In genomic region chr1:27521336-27522147, GRCh38 we compare ENCODE assay signal across 8 cellular contexts. TPM values are rescaled to one million over a fixed set of nuclear protein-coding genes. Genes with fewer than 3 reads are reported as not detected.
DNase-seq lines count a peak whose midpoint lies in the region; ATAC-seq and TF ChIP-seq lines count a peak whose summit lies in the region.

No MANE protein-coding gene starts in this region.

- H3K4me1 ChIP-seq in GM23248 (ENCODE audit: insufficient read depth) (peaks cover 34% of the 10 kb centered on the region), gastroesophageal sphincter (peaks cover 5 to 91% (median 64%) of the 10 kb centered on the region in 3 donors), spleen (peaks cover 46 to 100% (median 83%) of the 10 kb centered on the region in 6 donors)

- H3K27me3 ChIP-seq in GM23248 (replicated peaks; ENCODE audit: insufficient read depth) = no peaks in the 10 kb centered on the region
- H3K27me3 ChIP-seq in gastroesophageal sphincter = no peaks in the 10 kb centered on the region
- peaks cover 0 to 4% (median 0%) of the 10 kb centered on the region in 7 donors for H3K27me3 ChIP-seq in spleen (replicated peaks in 1 of 7)

- H3K27ac ChIP-seq in GM23248 (0 out of 2 replicates have a peak overlapping the region, but pooled peaks have one; percentile 13), gastroesophageal sphincter (peak overlapping the region; percentile 1 to 98 (median 97)), spleen (peak overlapping the region in 7 of 8 donors; percentile 10 to 85 (median 65))

- no peak for TF ChIP-seq CTCF in gastroesophageal sphincter (IDR thresholded peaks at IDR 0.05)
- no peak for TF ChIP-seq CTCF in spleen (IDR thresholded peaks at IDR 0.05 in 8 of 11, conservative IDR thresholded peaks at IDR 0.05 in 3 of 11)
- no peak for TF ChIP-seq CTCF in GM13976 (IDR thresholded peaks at IDR 0.05; ENCODE audit: borderline replicate concordance, control extremely low read depth, extremely low read depth, insufficient read depth, missing control alignments)

- H3K36me3 ChIP-seq in GM23248 (ENCODE audit: low read depth) (no peaks in the 10 kb centered on the region), gastroesophageal sphincter (no peaks in the 10 kb centered on the region), spleen (no peaks in the 10 kb centered on the region)

- peak overlapping the region; percentile 71 for H3K9ac ChIP-seq in GM23248

- peak overlapping the region; percentile 64 for H2AFZ ChIP-seq in GM23248

- no peaks in the 10 kb centered on the region for H4K20me1 ChIP-seq in GM23248 (ENCODE audit: insufficient read depth)

- intact Hi-C loops in spleen (cut with DNase I; ENCODE audit: low total_unique reads) = no loop called here

- ATAC-seq in gastroesophageal sphincter (no peak), SK-N-SH treated with all-trans-retinoic acid at 6 μM for 48 hours (no peak)

- TF ChIP-seq EP300 in gastroesophageal sphincter (IDR thresholded peaks at IDR 0.05) = no peak

- no peaks in the 10 kb centered on the region for H3K9me2 ChIP-seq in GM23248 (ENCODE audit: insufficient read depth)

- peak; percentile 68 for DNase-seq in GM23248
- peak; percentile 49 for DNase-seq in activated T-cell treated with anti-CD3 and anti-CD28 coated beads for 48 hours (ENCODE audit: low read depth)
- DNase-seq in spleen = peak; percentile 81
- DNase-seq in NCI-H128 (lab: John Stamatoyannopoulos, UW; ENCODE audit: unreplicated experiment) = no peak
- no peak for DNase-seq in SW 1271 (lab: John Stamatoyannopoulos, UW)
- DNase-seq in GM13976 (ENCODE audit: low spot score) = no peak

- in situ Hi-C loops in GM23248 (cut with MboI) (no loop called here), GM13976 (cut with MboI; ENCODE audit: low sequenced_read_pairs, unreplicated experiment) (no loop called here)

- no peak overlapping the region for H3K4me2 ChIP-seq in GM23248 (ENCODE audit: unreplicated experiment)

- H3F3A ChIP-seq in GM23248 (ENCODE audit: insufficient read depth) = no peaks in the 10 kb centered on the region; the same call in 1 of the 2 replicates

- TF ChIP-seq POLR2A in gastroesophageal sphincter (IDR thresholded peaks at IDR 0.05) (no peak), spleen (IDR thresholded peaks at IDR 0.05) (no peak)

- no peaks in the 10 kb centered on the region for H3K9me3 ChIP-seq in GM23248 (ENCODE audit: low read depth)
- H3K9me3 ChIP-seq in gastroesophageal sphincter = no peaks in the 10 kb centered on the region
- H3K9me3 ChIP-seq in spleen = no peaks in the 10 kb centered on the region

- no peaks in the 10 kb centered on the region for H3K79me2 ChIP-seq in GM23248 (ENCODE audit: insufficient read depth)

- WGBS in GM23248 (ENCODE audit: low coverage in 1 of 2, low lambda C conversion rate in 2 of 2, missing lambda C conversion rate in 2 of 2), 2 experiments = 26 to 28% methylated on average over 27 to 28 of the region's 28 CpGs
- WGBS in gastroesophageal sphincter (ENCODE audit: low coverage in 1 of 2), 2 donors = 19 to 43% methylated on average over 6 to 9 of the region's 28 CpGs
- WGBS in spleen, 5 donors = 15 to 29% (median 20%) methylated on average over 13 to 28 of the region's 28 CpGs

- no peak overlapping the region for H3K4me3 ChIP-seq in GM23248
- peak overlapping the region in 1 of 2 donors; percentile 13 for H3K4me3 ChIP-seq in gastroesophageal sphincter
- peak overlapping the region in 4 of 8 donors; percentile 10 to 56 (median 23) for H3K4me3 ChIP-seq in spleen

TF ChIP-seq in SK-N-SH treated with all-trans-retinoic acid at 6 μM for 48 hours, 23 proteins besides CTCF, POLR2A, EP300 and RAD21:
- TF ChIP-seq CSRNP3 (CRISPR knock-in tag; IDR thresholded peaks at IDR 0.05) (no peak), ZNF8 (CRISPR knock-in tag; IDR thresholded peaks at IDR 0.05) (no peak), ESRRG (CRISPR knock-in tag; IDR thresholded peaks at IDR 0.05) (no peak), PPARA (CRISPR knock-in tag; IDR thresholded peaks at IDR 0.05; ENCODE audit: borderline replicate concordance) (no peak), PATZ1 (CRISPR knock-in tag; IDR thresholded peaks at IDR 0.05; ENCODE audit: borderline replicate concordance) (no peak), ISL1 (CRISPR knock-in tag; IDR thresholded peaks at IDR 0.05) (no peak), TOX (CRISPR knock-in tag; IDR thresholded peaks at IDR 0.05; ENCODE audit: borderline replicate concordance) (no peak), OSR1 (CRISPR knock-in tag; IDR thresholded peaks at IDR 0.05) (no peak), BACH2 (CRISPR knock-in tag; IDR thresholded peaks at IDR 0.05; ENCODE audit: borderline replicate concordance) (no peak), TCF4 (CRISPR knock-in tag; IDR thresholded peaks at IDR 0.05; ENCODE audit: borderline replicate concordance) (no peak), GLIS3 (CRISPR knock-in tag; IDR thresholded peaks at IDR 0.05) (no peak), ZFP30 (CRISPR knock-in tag; IDR thresholded peaks at IDR 0.05) (no peak), ZNF565 (CRISPR knock-in tag; conservative IDR thresholded peaks at IDR 0.05; ENCODE audit: low read depth) (no peak), SNAI2 (CRISPR knock-in tag; IDR thresholded peaks at IDR 0.05) (no peak), ZFP3 (CRISPR knock-in tag; IDR thresholded peaks at IDR 0.05) (no peak), RARB (CRISPR knock-in tag; IDR thresholded peaks at IDR 0.05) (no peak), POU6F1 (CRISPR knock-in tag; IDR thresholded peaks at IDR 0.05; ENCODE audit: borderline replicate concordance, low read depth) (no peak)

RNA-seq across cellular contexts. Expression of gene WASF2, which starts 31.6 kb away (rescaled TPM):
- total RNA-seq in GM23248 (2014; rRNA removed; shearing (Covaris generic)) = 18.6 and 19.3 TPM in 2 replicates
- 117 and 118 TPM in 2 replicates for polyA plus RNA-seq in GM23248 (2016; fragmentation: Nextera tagmentation; extraction: Ambion mirVana)
- total RNA-seq in gastroesophageal sphincter = 100 to 1,000 TPM in 1 of 4 donors, 10 to 100 TPM in 3; 74.7 to 107 (median 79.8) TPM
- total RNA-seq in spleen = 100 to 1,000 TPM in 4 of 7 donors, 10 to 100 TPM in 3; 92.1 to 196 (median 129) TPM
- polyA plus RNA-seq in spleen = 10 to 100 TPM; 17.2 to 36.8 (median 23.5) TPM

Comparison
In these comparisons a context has a peak if more than half of its experiments do, and no peak if none do; other contexts are left out.
1. DNase-seq: peak in GM23248 (single experiment), activated T-cell treated with anti-CD3 and anti-CD28 coated beads for 48 hours (single experiment) and spleen (single experiment); none in NCI-H128 (single experiment), SW 1271 (0 of 2) and GM13976 (single experiment).
2. H3K27ac ChIP-seq: peak in every context shown above with its lines; median percentile 97 in gastroesophageal sphincter; 65 in spleen; 13 in GM23248.